In the genomic region with DNA sequence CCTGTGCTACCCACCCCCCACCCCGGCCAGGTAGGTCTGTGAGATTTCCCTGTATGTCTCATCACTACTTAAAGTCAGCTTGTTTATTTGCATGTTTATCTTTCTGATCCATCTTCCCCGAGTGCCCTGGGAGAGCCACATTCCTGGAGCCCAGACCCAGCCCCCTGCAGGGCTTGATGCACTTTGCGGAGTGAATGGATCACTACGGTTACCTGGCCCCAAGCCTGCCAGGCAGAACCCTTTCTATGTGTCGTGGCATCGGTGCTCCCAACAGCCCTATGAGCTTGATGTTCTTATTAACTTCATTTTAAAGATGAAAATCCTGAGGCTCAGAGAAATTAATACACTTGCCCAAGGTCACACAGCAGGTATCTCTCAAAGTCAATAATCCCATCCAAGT, we compare ENCODE assay signal across 1 cellular context.
TF ChIP-seq lines count a peak whose summit lies in the region.

No MANE protein-coding gene starts in this region.

TF ChIP-seq in Ishikawa, 13 proteins besides CTCF, POLR2A, EP300 and RAD21 (continued from another document):
- TF ChIP-seq, protein P1, sequence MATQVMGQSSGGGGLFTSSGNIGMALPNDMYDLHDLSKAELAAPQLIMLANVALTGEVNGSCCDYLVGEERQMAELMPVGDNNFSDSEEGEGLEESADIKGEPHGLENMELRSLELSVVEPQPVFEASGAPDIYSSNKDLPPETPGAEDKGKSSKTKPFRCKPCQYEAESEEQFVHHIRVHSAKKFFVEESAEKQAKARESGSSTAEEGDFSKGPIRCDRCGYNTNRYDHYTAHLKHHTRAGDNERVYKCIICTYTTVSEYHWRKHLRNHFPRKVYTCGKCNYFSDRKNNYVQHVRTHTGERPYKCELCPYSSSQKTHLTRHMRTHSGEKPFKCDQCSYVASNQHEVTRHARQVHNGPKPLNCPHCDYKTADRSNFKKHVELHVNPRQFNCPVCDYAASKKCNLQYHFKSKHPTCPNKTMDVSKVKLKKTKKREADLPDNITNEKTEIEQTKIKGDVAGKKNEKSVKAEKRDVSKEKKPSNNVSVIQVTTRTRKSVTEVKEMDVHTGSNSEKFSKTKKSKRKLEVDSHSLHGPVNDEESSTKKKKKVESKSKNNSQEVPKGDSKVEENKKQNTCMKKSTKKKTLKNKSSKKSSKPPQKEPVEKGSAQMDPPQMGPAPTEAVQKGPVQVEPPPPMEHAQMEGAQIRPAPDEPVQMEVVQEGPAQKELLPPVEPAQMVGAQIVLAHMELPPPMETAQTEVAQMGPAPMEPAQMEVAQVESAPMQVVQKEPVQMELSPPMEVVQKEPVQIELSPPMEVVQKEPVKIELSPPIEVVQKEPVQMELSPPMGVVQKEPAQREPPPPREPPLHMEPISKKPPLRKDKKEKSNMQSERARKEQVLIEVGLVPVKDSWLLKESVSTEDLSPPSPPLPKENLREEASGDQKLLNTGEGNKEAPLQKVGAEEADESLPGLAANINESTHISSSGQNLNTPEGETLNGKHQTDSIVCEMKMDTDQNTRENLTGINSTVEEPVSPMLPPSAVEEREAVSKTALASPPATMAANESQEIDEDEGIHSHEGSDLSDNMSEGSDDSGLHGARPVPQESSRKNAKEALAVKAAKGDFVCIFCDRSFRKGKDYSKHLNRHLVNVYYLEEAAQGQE (IDR thresholded peaks at IDR 0.05; ENCODE audit: low read depth) = no peak
- TF ChIP-seq CREB1 (IDR thresholded peaks at IDR 0.05; ENCODE audit: low read depth) = no peak
- TF ChIP-seq YY1 (IDR thresholded peaks at IDR 0.05; ENCODE audit: low read depth) = no peak
- no peak for TF ChIP-seq TCF12 (IDR thresholded peaks at IDR 0.05; ENCODE audit: low read depth)
- 0 out of 2 replicates have a peak, but pooled peaks have one; percentile 8 for TF ChIP-seq TEAD4 (IDR thresholded peaks at IDR 0.05)
